Comparison of ENCODE assay signal across 1 cellular context in genomic region chr10:15245530-15245929, GRCh38.
A peak's percentile ranks its signal among the peaks of the same experiment; 100 is the strongest.
TF ChIP-seq lines count a peak whose summit lies in the region.

No MANE protein-coding gene starts in this region.

TF ChIP-seq in K562, 482 proteins besides CTCF, POLR2A, EP300 and RAD21 (continued from another document and continues in another):
- TF ChIP-seq HBP1 (CRISPR knock-in tag; IDR thresholded peaks at IDR 0.05) (no peak), RBM22 (IDR thresholded peaks at IDR 0.05; ENCODE audit: low read depth, low read length, poor library complexity, severe bottlenecking) (no peak), DDX20 (tag; IDR thresholded peaks at IDR 0.05; ENCODE audit: low read depth) (no peak), E2F5 (CRISPR knock-in tag; IDR thresholded peaks at IDR 0.05) (no peak), SMAD4 (CRISPR knock-in tag; conservative IDR thresholded peaks at IDR 0.05) (no peak), TARDBP (IDR thresholded peaks at IDR 0.05) (no peak), EGR1 (conservative IDR thresholded peaks at IDR 0.05) (no peak), NCOA6 (IDR thresholded peaks at IDR 0.05) (no peak), ETV6 (IDR thresholded peaks at IDR 0.05; ENCODE audit: borderline replicate concordance in 1 of 2, low read depth in 2 of 2, low read length in 1 of 2) (no peak), ETV6 (CRISPR knock-in tag; IDR thresholded peaks at IDR 0.05; ENCODE audit: borderline replicate concordance) (0 out of 2 replicates have a peak, but pooled peaks have one; percentile 44), ARID2 (IDR thresholded peaks at IDR 0.05) (peak; percentile 46; the same call in 1 of the 2 replicates), TFAP4 (CRISPR knock-in tag; IDR thresholded peaks at IDR 0.05; ENCODE audit: borderline replicate concordance) (0 out of 2 replicates have a peak, but pooled peaks have one; percentile 18), ZNF75A (CRISPR knock-in tag; IDR thresholded peaks at IDR 0.05) (no peak), ESRRB (CRISPR knock-in tag; IDR thresholded peaks at IDR 0.05; ENCODE audit: borderline replicate concordance) (no peak), ZNF253 (CRISPR knock-in tag; conservative IDR thresholded peaks at IDR 0.05) (no peak), BRD4 (IDR thresholded peaks at IDR 0.05) (no peak), GABPB2 (CRISPR knock-in tag; conservative IDR thresholded peaks at IDR 0.05) (no peak), NBN (IDR thresholded peaks at IDR 0.05; ENCODE audit: low read depth) (no peak), ZNF217 (CRISPR knock-in tag; IDR thresholded peaks at IDR 0.05) (no peak), PRPF4 (IDR thresholded peaks at IDR 0.05; ENCODE audit: insufficient read depth, low read depth, low read length, poor library complexity, severe bottlenecking) (no peak), SMARCE1 (IDR thresholded peaks at IDR 0.05) (peak; percentile 43; the same call in 1 of the 2 replicates), ZNF766 (CRISPR knock-in tag; conservative IDR thresholded peaks at IDR 0.05) (no peak), LCOR (CRISPR knock-in tag; IDR thresholded peaks at IDR 0.05) (no peak), ERF (CRISPR knock-in tag; IDR thresholded peaks at IDR 0.05) (no peak), ZBTB5 (IDR thresholded peaks at IDR 0.05) (no peak), SMARCA4 (IDR thresholded peaks at IDR 0.05) (peak; percentile 45; the same call in 1 of the 2 replicates), ZNF274 (IDR thresholded peaks at IDR 0.05; ENCODE audit: borderline replicate concordance, low read depth, low read length) (no peak), YBX1 (IDR thresholded peaks at IDR 0.05) (no peak), NR4A1 (CRISPR knock-in tag; IDR thresholded peaks at IDR 0.05) (no peak), NR4A1 (tag; IDR thresholded peaks at IDR 0.05) (no peak), SNAPC5 (CRISPR knock-in tag; IDR thresholded peaks at IDR 0.05) (no peak), MYNN (IDR thresholded peaks at IDR 0.05) (no peak), MYNN (CRISPR knock-in tag; IDR thresholded peaks at IDR 0.05) (no peak), ZNF609 (CRISPR knock-in tag; IDR thresholded peaks at IDR 0.05; ENCODE audit: borderline replicate concordance) (no peak), ZNF212 (CRISPR knock-in tag; IDR thresholded peaks at IDR 0.05) (no peak), DNMT1 (IDR thresholded peaks at IDR 0.05) (no peak), ZNF655 (CRISPR knock-in tag; IDR thresholded peaks at IDR 0.05) (no peak), BCLAF1 (IDR thresholded peaks at IDR 0.05; ENCODE audit: borderline replicate concordance in 1 of 2, control insufficient read depth in 1 of 2, low read depth in 2 of 2, low read length in 1 of 2) (no peak), ZZZ3 (IDR thresholded peaks at IDR 0.05) (no peak), ZNF239 (CRISPR knock-in tag; IDR thresholded peaks at IDR 0.05) (peak; percentile 69), MAFF (IDR thresholded peaks at IDR 0.05; ENCODE audit: low read length) (no peak), ZNF133 (CRISPR knock-in tag; IDR thresholded peaks at IDR 0.05) (no peak), TEAD4 (IDR thresholded peaks at IDR 0.05; ENCODE audit: low read length) (no peak), TEAD4 (CRISPR knock-in tag; IDR thresholded peaks at IDR 0.05; ENCODE audit: borderline replicate concordance) (no peak), JUND (IDR thresholded peaks at IDR 0.05; ENCODE audit: borderline replicate concordance, low read depth, low read length) (0 out of 2 replicates have a peak, but pooled peaks have one; percentile 11), JUND (tag; IDR thresholded peaks at IDR 0.05; ENCODE audit: borderline replicate concordance, low read depth, low read length) (no peak), ZBTB43 (CRISPR knock-in tag; IDR thresholded peaks at IDR 0.05) (no peak), BRCA1 (IDR thresholded peaks at IDR 0.05) (no peak), BRCA1 (CRISPR knock-in tag; IDR thresholded peaks at IDR 0.05) (no peak), ZNF354B (CRISPR knock-in tag; IDR thresholded peaks at IDR 0.05) (no peak), PKNOX1 (IDR thresholded peaks at IDR 0.05) (no peak)
